ENCODE assay signal across 8 cellular contexts in the genomic region with DNA sequence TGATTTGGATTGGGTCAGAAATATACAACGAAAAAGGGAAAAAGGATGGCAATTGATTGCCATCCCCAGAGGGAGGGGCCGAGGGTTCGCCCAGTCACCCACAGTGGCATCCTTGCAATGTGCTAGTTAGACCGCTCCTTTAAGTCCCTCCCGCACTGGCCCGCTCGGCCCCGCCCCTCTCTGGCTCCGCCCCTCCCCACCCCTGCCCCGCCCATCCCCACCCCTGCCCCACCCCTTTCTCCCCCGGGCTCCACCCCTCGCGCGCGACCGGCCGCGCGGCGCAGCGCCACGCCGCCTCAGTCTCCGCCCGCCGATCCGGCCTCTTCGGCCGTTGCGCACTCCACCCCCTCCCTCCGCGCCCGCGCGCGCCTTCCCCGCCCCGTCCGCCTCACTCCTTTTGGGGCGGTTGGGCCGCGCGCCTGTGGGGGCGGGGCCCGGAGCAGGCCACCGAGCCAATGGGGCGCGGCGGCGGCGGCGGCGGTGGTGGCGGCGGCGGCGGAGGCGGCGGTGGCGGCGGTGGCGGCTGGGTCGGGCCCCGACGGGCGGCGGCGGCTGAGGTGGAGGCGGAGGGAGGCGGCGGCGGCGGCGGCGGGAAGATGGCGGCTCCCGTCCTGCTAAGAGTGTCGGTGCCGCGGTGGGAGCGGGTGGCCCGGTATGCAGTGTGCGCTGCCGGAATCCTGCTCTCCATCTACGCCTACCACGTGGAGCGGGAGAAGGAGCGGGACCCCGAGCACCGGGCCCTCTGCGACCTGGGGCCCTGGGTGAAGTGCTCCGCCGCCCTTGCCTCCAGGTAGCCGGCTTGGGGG. TPM values are rescaled to one million over a fixed set of nuclear protein-coding genes. Genes with fewer than 3 reads are reported as not detected.
DNase-seq lines count a peak whose midpoint lies in the region; ATAC-seq and TF ChIP-seq lines count a peak whose summit lies in the region.

Gene VKORC1L1 (plus strand): TSS at position 299 of the 806 bp plus-strand sequence. CDS start 298 bp downstream, at position 597.

- peak within 1 kb of the TSS; percentile 85 for H3K4me3 Mint-ChIP-seq in activated T-helper 1 cell treated with anti-CD3 and anti-CD28 coated beads, Interleukin-12 subunit alpha, Interleukin-12 subunit beta, Interleukin-2, Interleukin-4 antibody, amounts not matched to agents 30 ng/mL and 10 ng/mL and 1 ng/mL, durations not matched to agents 14 hours and 24 hours and 36 hours
- peak within 1 kb of the TSS; percentile 77 to 93 (median 88) for H3K4me3 Mint-ChIP-seq in naive B cell

- H3F3A ChIP-seq in GM23248 (ENCODE audit: insufficient read depth): peaks cover 9% of the 10 kb centered on the region; the same call in 1 of the 2 replicates

- H3K36me3 Mint-ChIP-seq in activated T-helper 1 cell treated with anti-CD3 and anti-CD28 coated beads, Interleukin-12 subunit alpha, Interleukin-12 subunit beta, Interleukin-2, Interleukin-4 antibody, amounts not matched to agents 30 ng/mL and 10 ng/mL and 1 ng/mL, durations not matched to agents 14 hours and 24 hours and 36 hours (ENCODE audit: low read depth): no peaks in the 10 kb centered on the region
- H3K36me3 Mint-ChIP-seq in naive B cell: no peaks in the 10 kb centered on the region

- H3K27me3 Mint-ChIP-seq in activated T-helper 1 cell treated with anti-CD3 and anti-CD28 coated beads, Interleukin-12 subunit alpha, Interleukin-12 subunit beta, Interleukin-2, Interleukin-4 antibody, amounts not matched to agents 30 ng/mL and 10 ng/mL and 1 ng/mL, durations not matched to agents 14 hours and 24 hours and 36 hours (ENCODE audit: insufficient read depth): no peaks in the 10 kb centered on the region
- H3K27me3 Mint-ChIP-seq in naive B cell: peaks cover 0 to 1% (median 0%) of the 10 kb centered on the region in 3 donors

- H3K4me2 ChIP-seq in DND-41 (ENCODE audit: insufficient read depth, low read length) (peak within 1 kb of the TSS; percentile 86), GM23248 (ENCODE audit: unreplicated experiment) (peak within 1 kb of the TSS; percentile 89), Karpas-422 (ENCODE audit: low read depth, low read length, poor library complexity, severe bottlenecking) (peak within 1 kb of the TSS; percentile 68)

- H3K4me1 ChIP-seq in DND-41 (ENCODE audit: insufficient read depth, low read length): peaks cover 9% of the 10 kb centered on the region
- H3K4me1 ChIP-seq in GM23248 (ENCODE audit: insufficient read depth): peaks cover 5% of the 10 kb centered on the region; the same call in 1 of the 2 replicates
- H3K4me1 ChIP-seq in Karpas-422 (ENCODE audit: low read length): peaks cover 12% of the 10 kb centered on the region

- H3K27me3 ChIP-seq in DND-41 (ENCODE audit: insufficient read depth, low read length, poor library complexity) (no peaks in the 10 kb centered on the region), GM23248 (replicated peaks; ENCODE audit: insufficient read depth) (no peaks in the 10 kb centered on the region), Karpas-422 (ENCODE audit: low read length) (no peaks in the 10 kb centered on the region)

- peaks cover 43% of the 10 kb centered on the region for H3K79me2 ChIP-seq in DND-41 (ENCODE audit: insufficient read depth, low read length)
- peaks cover 43% of the 10 kb centered on the region for H3K79me2 ChIP-seq in GM23248 (ENCODE audit: insufficient read depth)
- peaks cover 40% of the 10 kb centered on the region for H3K79me2 ChIP-seq in Karpas-422 (ENCODE audit: low read length)

- H3K27ac ChIP-seq in DND-41 (ENCODE audit: low read length) (peak within 1 kb of the TSS; percentile 77), GM23248 (peak within 1 kb of the TSS; percentile 63), Karpas-422 (ENCODE audit: low read length) (peak within 1 kb of the TSS; percentile 62)

- DNase-seq in DND-41 (peak; percentile 96), GM23248 (peak; percentile 96), Karpas-422 (peak; percentile 98), RPMI8226 (peak; percentile 98), fibroblast of gingiva (ENCODE audit: low read depth) (peak; percentile 94), naive B cell (peak; percentile 96)
- peak; percentile 92 for DNase-seq in activated T-helper 1 cell treated with anti-CD3 and anti-CD28 coated beads, Interleukin-12 subunit alpha, Interleukin-12 subunit beta, Interleukin-2, Interleukin-4 antibody, amounts not matched to agents 30 ng/mL and 10 ng/mL and 1 ng/mL, durations not matched to agents 14 hours and 24 hours and 36 hours (ENCODE audit: low spot score)
- peak; percentile 87 to 92 for DNase-seq in stimulated activated CD8-positive, alpha-beta memory T cell treated with anti-CD3 and anti-CD28 coated beads, Interleukin-7, amount 100 ng/mL, for 48 hours (ENCODE audit: extremely low read depth in 1 of 2, low read depth in 1 of 2)

- intact Hi-C loops in activated T-helper 1 cell treated with anti-CD3 and anti-CD28 coated beads, Interleukin-12 subunit alpha, Interleukin-12 subunit beta, Interleukin-2, Interleukin-4 antibody, amounts not matched to agents 30 ng/mL and 10 ng/mL and 1 ng/mL, durations not matched to agents 14 hours and 24 hours and 36 hours (cut with micrococcal nuclease): loop anchor here (1.0 to 5.0 kb wide), 7 partner anchors 101 to 1124 kb away; partner anchors contain the start of genes ASL, GUSB, TYW1 and ZNF92

- no peaks in the 10 kb centered on the region for H3K9me3 Mint-ChIP-seq in activated T-helper 1 cell treated with anti-CD3 and anti-CD28 coated beads, Interleukin-12 subunit alpha, Interleukin-12 subunit beta, Interleukin-2, Interleukin-4 antibody, amounts not matched to agents 30 ng/mL and 10 ng/mL and 1 ng/mL, durations not matched to agents 14 hours and 24 hours and 36 hours
- no peaks in the 10 kb centered on the region for H3K9me3 Mint-ChIP-seq in naive B cell

- no peaks in the 10 kb centered on the region for H3K9me2 ChIP-seq in GM23248 (ENCODE audit: insufficient read depth)
- no peaks in the 10 kb centered on the region for H3K9me2 ChIP-seq in Karpas-422 (replicated peaks; ENCODE audit: insufficient read depth, low read length)

- peak within 1 kb of the TSS; percentile 73 for H3K27ac Mint-ChIP-seq in activated T-helper 1 cell treated with anti-CD3 and anti-CD28 coated beads, Interleukin-12 subunit alpha, Interleukin-12 subunit beta, Interleukin-2, Interleukin-4 antibody, amounts not matched to agents 30 ng/mL and 10 ng/mL and 1 ng/mL, durations not matched to agents 14 hours and 24 hours and 36 hours
- peak within 1 kb of the TSS in 5 of 6 donors; percentile 51 to 95 (median 87) for H3K27ac Mint-ChIP-seq in naive B cell

- peak within 1 kb of the TSS; percentile 70 to 84; a peak in 3 of 4 replicates for H3K4me3 ChIP-seq in DND-41 (ENCODE audit: low read depth in 1 of 2, low read length in 2 of 2)
- peak within 1 kb of the TSS; percentile 96 for H3K4me3 ChIP-seq in GM23248
- H3K4me3 ChIP-seq in Karpas-422 (ENCODE audit: low read length): peak within 1 kb of the TSS; percentile 97

- H3K36me3 ChIP-seq in DND-41 (ENCODE audit: insufficient read depth, low read length) (peaks cover 6% of the 10 kb centered on the region; the same call in 1 of the 2 replicates), GM23248 (ENCODE audit: low read depth) (peaks cover 7% of the 10 kb centered on the region; the same call in 1 of the 2 replicates), Karpas-422 (ENCODE audit: insufficient read depth, low read length) (no peaks in the 10 kb centered on the region)

- H3K9ac ChIP-seq in DND-41 (ENCODE audit: low read depth, low read length) (peak within 1 kb of the TSS; percentile 77), GM23248 (peak within 1 kb of the TSS; percentile 95), Karpas-422 (ENCODE audit: low read length) (peak within 1 kb of the TSS; percentile 88)

- in situ Hi-C loops in GM23248 (cut with MboI): no loop called here

- no peak for TF ChIP-seq CTCF in DND-41 (IDR thresholded peaks at IDR 0.05; ENCODE audit: borderline replicate concordance, extremely low read depth, low read length, poor library complexity, severe bottlenecking)

- H4K20me1 ChIP-seq in DND-41 (ENCODE audit: insufficient read depth, low read length): no peaks in the 10 kb centered on the region; the same call in 1 of the 2 replicates
- H4K20me1 ChIP-seq in GM23248 (ENCODE audit: insufficient read depth): no peaks in the 10 kb centered on the region
- H4K20me1 ChIP-seq in Karpas-422 (ENCODE audit: insufficient read depth, low read depth, low read length): no peaks in the 10 kb centered on the region

- peak; percentile 87 for ATAC-seq in DND-41 (ENCODE audit: insufficient read depth, low read depth)
- ATAC-seq in naive B cell (ENCODE audit: low read depth in 2 of 2): peak; percentile 89 to 90

- H3K9me3 ChIP-seq in DND-41 (ENCODE audit: insufficient read depth, low read length, severe bottlenecking) (no peaks in the 10 kb centered on the region), GM23248 (ENCODE audit: low read depth) (no peaks in the 10 kb centered on the region), Karpas-422 (ENCODE audit: low read length) (no peaks in the 10 kb centered on the region)

- 1% methylated on average over 10 to 52 of the region's 94 CpGs for WGBS in GM23248 (ENCODE audit: low coverage in 1 of 2, low lambda C conversion rate in 2 of 2, missing lambda C conversion rate in 2 of 2), 2 experiments

- peak within 1 kb of the TSS; percentile 78 for H2AFZ ChIP-seq in DND-41 (ENCODE audit: low read depth, low read length)
- H2AFZ ChIP-seq in GM23248: peak within 1 kb of the TSS; percentile 89
- no peak within 1 kb of the TSS for H2AFZ ChIP-seq in Karpas-422 (ENCODE audit: low read length)

- peaks cover 4% of the 10 kb centered on the region for H3K4me1 Mint-ChIP-seq in activated T-helper 1 cell treated with anti-CD3 and anti-CD28 coated beads, Interleukin-12 subunit alpha, Interleukin-12 subunit beta, Interleukin-2, Interleukin-4 antibody, amounts not matched to agents 30 ng/mL and 10 ng/mL and 1 ng/mL, durations not matched to agents 14 hours and 24 hours and 36 hours (ENCODE audit: low read depth)
- H3K4me1 Mint-ChIP-seq in naive B cell: peaks cover 4 to 7% (median 6%) of the 10 kb centered on the region in 3 donors

RNA-seq across cellular contexts. Expression of gene VKORC1L1, which starts in this region (rescaled TPM):
- 20.5 and 22.0 TPM in 2 replicates for total RNA-seq in GM23248 (2014; rRNA removed; shearing (Covaris generic))
- polyA plus RNA-seq in GM23248 (2016; fragmentation: Nextera tagmentation; extraction: Ambion mirVana) (20.0 and 21.7 TPM in 2 replicates), naive B cell (ENCODE audit: low read depth in 6 of 6) (1 to 10 TPM; 2.3 to 3.8 (median 2.8) TPM)
- 7.9 and 23.6 TPM in 2 replicates for total RNA-seq in Karpas-422 (2014; rRNA removed; shearing (Covaris generic); ENCODE audit: low replicate concordance)
- total RNA-seq in activated T-helper 1 cell treated with anti-CD3 and anti-CD28 coated beads, Interleukin-12 subunit alpha, Interleukin-12 subunit beta, Interleukin-2, Interleukin-4 antibody, amounts not matched to agents 30 ng/mL and 10 ng/mL and 1 ng/mL, durations not matched to agents 14 hours and 24 hours and 36 hours: 28.8 and 30.1 TPM in 2 replicates

Comparison
In these comparisons a context has a peak if more than half of its experiments do, and no peak if none do; other contexts are left out.
1. Peak in every context shown above with its lines: DNase-seq, ATAC-seq, H3K4me3 ChIP-seq and H3K27ac ChIP-seq.